8 cellular contexts compared by ENCODE assay signal in genomic region chr1:206769331-206769731, GRCh38. TPM values are rescaled to one million over a fixed set of nuclear protein-coding genes. Genes with fewer than 3 reads are reported as not detected.
A peak's percentile ranks its signal among the peaks of the same experiment; 100 is the strongest.
DNase-seq lines count a peak whose midpoint lies in the region; ATAC-seq and TF ChIP-seq lines count a peak whose summit lies in the region.

No MANE protein-coding gene starts in this region.

- peak; percentile 93 for DNase-seq in natural killer cell treated with Interleukin-12 subunit alpha and Interleukin-12 subunit beta and Interleukin-15 and Interleukin-18, amount 100 ng/mL, for 72 hours (ENCODE audit: low spot score)
- no peak for DNase-seq in NCI-H1417 treated with DMSO at 0.1 percent for 48 hours (lab: John Stamatoyannopoulos, UW)
- DNase-seq in NCI-H82 (lab: John Stamatoyannopoulos, UW) = no peak
- DNase-seq in colonic mucosa = no peak
- DNase-seq in left lobe of liver (ENCODE audit: low spot score) = no peak

- intact Hi-C loops in colonic mucosa (cut with DNase I) = no loop called here

- H2AFZ ChIP-seq in OCI-LY3 (ENCODE audit: low read depth, low read length) = no peak overlapping the region

- H3K4me1 ChIP-seq in OCI-LY3 (ENCODE audit: low read length) = peaks cover 90% of the 10 kb centered on the region
- no peaks in the 10 kb centered on the region for H3K4me1 ChIP-seq in colonic mucosa

- H3K36me3 Mint-ChIP-seq in natural killer cell treated with Interleukin-12 subunit alpha and Interleukin-12 subunit beta and Interleukin-15 and Interleukin-18, amount 100 ng/mL, for 72 hours = peaks cover 3% of the 10 kb centered on the region

- peaks cover 10% of the 10 kb centered on the region; the same call in 1 of the 2 replicates for H3K79me2 ChIP-seq in OCI-LY3 (ENCODE audit: low read length)

- ATAC-seq in GM18508 (IDR thresholded peaks at IDR 0.05; ENCODE audit: insufficient read depth, unreplicated experiment) (peak; percentile 54), GM21737 (IDR thresholded peaks at IDR 0.05; ENCODE audit: unreplicated experiment) (peak; percentile 58), left lobe of liver (no peak)
- ATAC-seq in natural killer cell treated with Interleukin-12 subunit alpha and Interleukin-12 subunit beta and Interleukin-15 and Interleukin-18, amount 100 ng/mL, for 72 hours = peak; percentile 86

- H3K27me3 ChIP-seq in OCI-LY3 (ENCODE audit: low read depth, low read length) (peaks cover 16% of the 10 kb centered on the region), colonic mucosa (no peaks in the 10 kb centered on the region)

- peak overlapping the region; percentile 75; the same call in 1 of the 2 replicates for H3K9ac ChIP-seq in OCI-LY3 (ENCODE audit: low read length)
- H3K9ac ChIP-seq in colonic mucosa (ENCODE audit: low read depth in 2 of 2, low read length in 2 of 2) = no peak overlapping the region

- TF ChIP-seq CTCF in OCI-LY3 (IDR thresholded peaks at IDR 0.05; ENCODE audit: low read depth, low read length) (no peak), colonic mucosa (IDR thresholded peaks at IDR 0.05) (no peak)

- H3K4me2 ChIP-seq in OCI-LY3 (ENCODE audit: low read length) = peak overlapping the region; percentile 94

- no peaks in the 10 kb centered on the region for H4K20me1 ChIP-seq in OCI-LY3 (ENCODE audit: insufficient read depth, low read length)

- H3K36me3 ChIP-seq in OCI-LY3 (replicated peaks; ENCODE audit: low read depth, low read length) (peaks cover 4% of the 10 kb centered on the region), colonic mucosa (no peaks in the 10 kb centered on the region)

- H3K9me3 Mint-ChIP-seq in natural killer cell treated with Interleukin-12 subunit alpha and Interleukin-12 subunit beta and Interleukin-15 and Interleukin-18, amount 100 ng/mL, for 72 hours = no peaks in the 10 kb centered on the region

- no peaks in the 10 kb centered on the region for H3K9me3 ChIP-seq in OCI-LY3 (ENCODE audit: insufficient read depth, low read length)
- H3K9me3 ChIP-seq in colonic mucosa = no peaks in the 10 kb centered on the region

- H3K27me3 Mint-ChIP-seq in natural killer cell treated with Interleukin-12 subunit alpha and Interleukin-12 subunit beta and Interleukin-15 and Interleukin-18, amount 100 ng/mL, for 72 hours = peaks cover 9 to 19% of the 10 kb centered on the region in 2 donors

- H3K27ac ChIP-seq in OCI-LY3 (ENCODE audit: low read length) (peak overlapping the region; percentile 72), colonic mucosa (no peak overlapping the region)

- H3K27ac Mint-ChIP-seq in natural killer cell treated with Interleukin-12 subunit alpha and Interleukin-12 subunit beta and Interleukin-15 and Interleukin-18, amount 100 ng/mL, for 72 hours = peak overlapping the region; percentile 44 to 55

- H3K4me3 ChIP-seq in OCI-LY3 (ENCODE audit: low read length) (peak overlapping the region; percentile 77), colonic mucosa (no peak overlapping the region)

- H3K4me3 Mint-ChIP-seq in natural killer cell treated with Interleukin-12 subunit alpha and Interleukin-12 subunit beta and Interleukin-15 and Interleukin-18, amount 100 ng/mL, for 72 hours = peak overlapping the region; percentile 66

- peaks cover 76 to 88% of the 10 kb centered on the region in 2 donors for H3K4me1 Mint-ChIP-seq in natural killer cell treated with Interleukin-12 subunit alpha and Interleukin-12 subunit beta and Interleukin-15 and Interleukin-18, amount 100 ng/mL, for 72 hours (ENCODE audit: low read depth in 2 of 2)

RNA-seq across cellular contexts. Expression of gene IL19, which starts 1.2 kb away (rescaled TPM):
- not detected for total RNA-seq in natural killer cell treated with Interleukin-12 subunit alpha and Interleukin-12 subunit beta and Interleukin-15 and Interleukin-18, amount 100 ng/mL, for 72 hours
- total RNA-seq in colonic mucosa = under 1 TPM in 1 of 2 donors, not detected in 1; 0.40 TPM
- total RNA-seq in left lobe of liver = not detected

RNA-seq across cellular contexts. Expression of gene IL10, which starts 3.0 kb away (rescaled TPM):
- under 1 TPM in 1 of 2 donors, not detected in 1; 0.95 TPM for total RNA-seq in natural killer cell treated with Interleukin-12 subunit alpha and Interleukin-12 subunit beta and Interleukin-15 and Interleukin-18, amount 100 ng/mL, for 72 hours
- total RNA-seq in colonic mucosa (under 1 TPM; 0.17 to 0.29 TPM), left lobe of liver (0.18 TPM)
